In genomic region chr1:117645343-117645742, GRCh38 we compare ENCODE assay signal across 27 cellular contexts.
"Had no signal": no experiment of that assay in that cellular context is flagged by ENCODE, and none has a peak within 500 bp of the region (broad histone marks: within the 10 kb centered on the region; RNA-seq: fewer than 3 reads in every experiment).

No MANE protein-coding gene starts in this region.

- H3K36me3 ChIP-seq: adrenal gland, esophagus squamous epithelium, WERI-Rb-1 had no signal

- H3K4me1 ChIP-seq: adrenal gland, esophagus squamous epithelium had no signal

- H3K27me3 ChIP-seq: adrenal gland, body of pancreas had no signal

- H3K4me3 ChIP-seq: adrenal gland, body of pancreas, esophagus squamous epithelium had no signal

- H3K9me3 ChIP-seq: adrenal gland, body of pancreas, esophagus squamous epithelium had no signal

- ATAC-seq: activated CD4-positive, CD25-positive, alpha-beta regulatory T cell treated with anti-CD3 and anti-CD28 coated beads, Interleukin-2, amount 50 U/mL, for 24 hours; activated CD8-positive, alpha-beta T cell treated with anti-CD3 and anti-CD28 coated beads for 36 hours; activated naive CD8-positive, alpha-beta T cell treated with anti-CD3 and anti-CD28 coated beads, Interleukin-2, amount 50 U/mL, for 24 hours; activated T-cell treated with anti-CD3 and anti-CD28 coated beads, Interleukin-2, amount 50 U/mL, for 4 hours; activated T-helper 17 cell treated with anti-CD3 and anti-CD28 coated beads, Interleukin-2, amount 50 U/mL, for 72 hours had no signal

- DNase-seq: activated CD4-positive, alpha-beta T cell treated with anti-CD3 and anti-CD28 coated beads for 48 hours; activated CD4-positive, alpha-beta T cell treated with anti-CD3 and anti-CD28 coated beads, Interleukin-2, amount 50 U/mL, for 1 hour; activated CD4-positive, alpha-beta T cell treated with anti-CD3 and anti-CD28 coated beads, Interleukin-2, amount 50 U/mL, for 48 hours; activated CD8-positive, alpha-beta memory T cell treated with anti-CD3 and anti-CD28 coated beads for 24 hours; activated CD8-positive, alpha-beta T cell treated with anti-CD3 and anti-CD28 coated beads for 36 hours; activated effector memory CD4-positive, alpha-beta T cell treated with Interleukin-2 at 50 U/mL for 16 hours; activated gamma-delta T cell treated with Interleukin-2 at 50 U/mL for 16 hours; activated naive CD4-positive, alpha-beta T cell treated with Interleukin-2 at 50 U/mL for 16 hours; activated naive CD8-positive, alpha-beta T cell treated with anti-CD3 and anti-CD28 coated beads for 36 hours; activated naive CD8-positive, alpha-beta T cell treated with anti-CD3 and anti-CD28 coated beads, Interleukin-2, amount 50 U/mL, for 24 hours; activated T-cell treated with anti-CD3 and anti-CD28 coated beads, Interleukin-2, amount 50 U/mL, for 4 hours; adrenal gland; amygdala; aorta; body of pancreas; caudate nucleus; cortex of kidney; dermis blood vessel endothelial cell; effector CD4-positive, alpha-beta T cell; esophagus squamous epithelium; foreskin melanocyte; head of caudate nucleus; T-helper 17 cell; T1000; WERI-Rb-1 had no signal

- H3K27ac ChIP-seq: adrenal gland, body of pancreas, esophagus squamous epithelium, WERI-Rb-1 had no signal
